ENCODE assay signal across 1 cellular context in genomic region chr17:59154721-59155438, GRCh38.
TF ChIP-seq lines count a peak whose summit lies in the region.

Gene SKA2, minus strand, starts transcription at chr17:59155186. Its CDS starts 23 bp downstream, at chr17:59155163.

TF ChIP-seq in GM12878, 131 proteins besides CTCF, POLR2A, EP300 and RAD21 (continued from another document):
- TF ChIP-seq SKIL (IDR thresholded peaks at IDR 0.05; ENCODE audit: low read depth, poor library complexity, severe bottlenecking), result peak; percentile 92
- peak; percentile 55 for TF ChIP-seq ATF7 (IDR thresholded peaks at IDR 0.05; ENCODE audit: low read depth)
- 0 out of 2 replicates have a peak, but pooled peaks have one; percentile 30 for TF ChIP-seq CBX5 (IDR thresholded peaks at IDR 0.05; ENCODE audit: low read depth)
- TF ChIP-seq ZNF217 (IDR thresholded peaks at IDR 0.05), result no peak
- 0 out of 2 replicates have a peak, but pooled peaks have one; percentile 3 for TF ChIP-seq NR2C1 (IDR thresholded peaks at IDR 0.05)
- TF ChIP-seq SP1 (IDR thresholded peaks at IDR 0.05; ENCODE audit: low read depth, low read length), result peak; percentile 98
- no peak for TF ChIP-seq ZBTB11 (CRISPR knock-in tag; IDR thresholded peaks at IDR 0.05)
- peak; percentile 82 for TF ChIP-seq IKZF1 (conservative IDR thresholded peaks at IDR 0.05)
- peak; percentile 85 for TF ChIP-seq MLLT1 (IDR thresholded peaks at IDR 0.05)
- 0 out of 2 replicates have a peak, but pooled peaks have one; percentile 74 for TF ChIP-seq RBBP5 (conservative IDR thresholded peaks at IDR 0.05)
- TF ChIP-seq RAD51 (IDR thresholded peaks at IDR 0.05), result no peak
- TF ChIP-seq GABPA (IDR thresholded peaks at IDR 0.05; ENCODE audit: low read depth), result peak; percentile 45
- peak; percentile 9; the same call in 1 of the 2 replicates for TF ChIP-seq PML (IDR thresholded peaks at IDR 0.05; ENCODE audit: low read length)
- TF ChIP-seq RFX5 (IDR thresholded peaks at IDR 0.05; ENCODE audit: low read depth, low read length), result peak; percentile 93
- peak; percentile 100 for TF ChIP-seq NFYA (IDR thresholded peaks at IDR 0.05; ENCODE audit: borderline replicate concordance, low read depth, low read length)
- peak; percentile 78 for TF ChIP-seq RELB (IDR thresholded peaks at IDR 0.05; ENCODE audit: low read depth)
- 0 out of 2 replicates have a peak, but pooled peaks have one; percentile 65 for TF ChIP-seq NBN (IDR thresholded peaks at IDR 0.05)
- TF ChIP-seq USF1 (IDR thresholded peaks at IDR 0.05; ENCODE audit: borderline replicate concordance, extremely low read length, insufficient read depth, low read depth, low read length), result no peak
- TF ChIP-seq FOXM1 (IDR thresholded peaks at IDR 0.05; ENCODE audit: low read depth, low read length), result peak; percentile 77; the same call in 1 of the 2 replicates
- no peak for TF ChIP-seq SMC3 (IDR thresholded peaks at IDR 0.05; ENCODE audit: borderline replicate concordance, low read length)
- TF ChIP-seq PBX3 (IDR thresholded peaks at IDR 0.05; ENCODE audit: insufficient replicate concordance, low read depth, low read length), result peak; percentile 92
- no peak for TF ChIP-seq STAT1 (conservative IDR thresholded peaks at IDR 0.05)
- TF ChIP-seq PKNOX1 (IDR thresholded peaks at IDR 0.05), result peak; percentile 98
- TF ChIP-seq ESRRA (IDR thresholded peaks at IDR 0.05; ENCODE audit: low read length), result peak; percentile 51; the same call in 1 of the 2 replicates
- TF ChIP-seq NKRF (conservative IDR thresholded peaks at IDR 0.05), result peak; percentile 95
- peak; percentile 91; the same call in 1 of the 2 replicates for TF ChIP-seq EZH2 (IDR thresholded peaks at IDR 0.05; ENCODE audit: borderline replicate concordance, control insufficient read depth, low read depth, low read length)
- no peak for TF ChIP-seq HDAC6 (IDR thresholded peaks at IDR 0.05; ENCODE audit: unreplicated experiment)
- TF ChIP-seq REST (IDR thresholded peaks at IDR 0.05; ENCODE audit: low read depth, low read length), result no peak
- 0 out of 2 replicates have a peak, but pooled peaks have one; percentile 9 for TF ChIP-seq RCOR1 (conservative IDR thresholded peaks at IDR 0.05; ENCODE audit: low read depth, low read length)
- peak; percentile 96 for TF ChIP-seq CHD2 (IDR thresholded peaks at IDR 0.05; ENCODE audit: borderline replicate concordance, low read depth, low read length)
- no peak for TF ChIP-seq TCF12 (IDR thresholded peaks at IDR 0.05; ENCODE audit: low read depth, low read length)
- peak; percentile 83; the same call in 1 of the 2 replicates for TF ChIP-seq ZNF207 (IDR thresholded peaks at IDR 0.05; ENCODE audit: borderline replicate concordance)
